15 cellular contexts compared by ENCODE assay signal in the genomic region with DNA sequence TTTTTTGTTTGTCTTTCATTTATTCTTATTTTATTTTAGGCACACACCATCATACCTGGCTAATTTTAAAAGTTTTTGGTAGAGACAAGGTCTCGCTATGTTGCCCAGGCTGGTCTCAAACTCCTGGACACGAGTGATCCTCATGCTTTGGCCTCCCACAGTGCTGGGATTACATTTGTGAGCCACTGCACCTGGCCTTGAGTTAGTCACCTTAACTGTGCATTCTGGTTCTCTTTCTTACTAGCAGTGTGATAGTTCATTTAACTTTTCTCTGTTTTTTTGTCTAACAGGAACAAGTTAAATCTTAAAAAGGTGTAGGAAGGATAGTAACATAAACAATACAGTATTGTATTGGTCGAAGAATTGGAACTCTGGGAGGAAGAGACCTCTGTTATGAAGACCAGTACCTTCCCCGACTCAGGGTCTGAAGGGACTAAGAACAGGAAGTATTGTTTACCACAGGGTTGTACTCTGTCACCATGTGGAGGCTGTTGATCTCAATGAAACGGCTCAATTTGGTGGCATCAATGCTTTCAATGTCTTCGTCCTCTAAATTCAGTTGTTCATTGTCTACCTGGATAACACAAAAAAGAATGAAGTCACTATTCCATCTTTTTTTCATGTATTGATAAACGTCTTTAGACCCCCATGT. TPM values are rescaled to one million over a fixed set of nuclear protein-coding genes. Genes with fewer than 3 reads are reported as not detected.
A peak's percentile ranks its signal among the peaks of the same experiment; 100 is the strongest.
DNase-seq lines count a peak whose midpoint lies in the region; ATAC-seq lines count a peak whose summit lies in the region.
"Had no signal": no experiment of that assay in that cellular context is flagged by ENCODE, and none has a peak within 500 bp of the region (broad histone marks: within the 10 kb centered on the region; RNA-seq: fewer than 3 reads in every experiment).

No MANE protein-coding gene starts in this region.

- peaks cover 15% of the 10 kb centered on the region for H3K4me1 Mint-ChIP-seq in activated CD4-positive, alpha-beta T cell treated with anti-CD3 and anti-CD28 coated beads, Interleukin-2, amount 10 ng/mL, durations not matched to agents 24 days and 14 days
- peaks cover 16% of the 10 kb centered on the region for H3K4me1 Mint-ChIP-seq in T-helper 17 cell
- H3K4me1 Mint-ChIP-seq in stimulated activated naive B cell treated with anti-CD40 and anti-IgM and Interleukin-4, amounts not matched to agents 10 μg/mL and 1 μg/mL and 100 μg/mL, for 72 hours: peaks cover 8 to 10% of the 10 kb centered on the region in 2 donors

- peaks cover 50% of the 10 kb centered on the region for H3K36me3 Mint-ChIP-seq in activated CD4-positive, alpha-beta T cell treated with anti-CD3 and anti-CD28 coated beads, Interleukin-2, amount 10 ng/mL, durations not matched to agents 24 days and 14 days (ENCODE audit: low read depth)
- peaks cover 26% of the 10 kb centered on the region for H3K36me3 Mint-ChIP-seq in T-helper 17 cell (ENCODE audit: low read depth)
- peaks cover 21 to 37% of the 10 kb centered on the region in 2 donors for H3K36me3 Mint-ChIP-seq in stimulated activated naive B cell treated with anti-CD40 and anti-IgM and Interleukin-4, amounts not matched to agents 10 μg/mL and 1 μg/mL and 100 μg/mL, for 72 hours

- no peaks in the 10 kb centered on the region for H3K27me3 Mint-ChIP-seq in activated CD4-positive, alpha-beta T cell treated with anti-CD3 and anti-CD28 coated beads, Interleukin-2, amount 10 ng/mL, durations not matched to agents 24 days and 14 days
- no peaks in the 10 kb centered on the region for H3K27me3 Mint-ChIP-seq in T-helper 17 cell
- no peaks in the 10 kb centered on the region for H3K27me3 Mint-ChIP-seq in stimulated activated naive B cell treated with anti-CD40 and anti-IgM and Interleukin-4, amounts not matched to agents 10 μg/mL and 1 μg/mL and 100 μg/mL, for 72 hours
- H3K27me3 Mint-ChIP-seq: type B pancreatic cell had no signal

- peak overlapping the region; percentile 15 for H3K4me3 Mint-ChIP-seq in activated CD4-positive, alpha-beta T cell treated with anti-CD3 and anti-CD28 coated beads, Interleukin-2, amount 10 ng/mL, durations not matched to agents 24 days and 14 days
- H3K4me3 Mint-ChIP-seq in T-helper 17 cell: no peak overlapping the region
- no peak overlapping the region for H3K4me3 Mint-ChIP-seq in stimulated activated naive B cell treated with anti-CD40 and anti-IgM and Interleukin-4, amounts not matched to agents 10 μg/mL and 1 μg/mL and 100 μg/mL, for 72 hours
- H3K4me3 Mint-ChIP-seq: type B pancreatic cell had no signal

- H3K9me3 ChIP-seq in T-helper 17 cell (ENCODE audit: control insufficient read depth, low read length, poor library complexity, severe bottlenecking): no peaks in the 10 kb centered on the region
- H3K9me3 ChIP-seq: ascending aorta had no signal

- no peaks in the 10 kb centered on the region for H3K9me3 Mint-ChIP-seq in activated CD4-positive, alpha-beta T cell treated with anti-CD3 and anti-CD28 coated beads, Interleukin-2, amount 10 ng/mL, durations not matched to agents 24 days and 14 days
- no peaks in the 10 kb centered on the region for H3K9me3 Mint-ChIP-seq in stimulated activated naive B cell treated with anti-CD40 and anti-IgM and Interleukin-4, amounts not matched to agents 10 μg/mL and 1 μg/mL and 100 μg/mL, for 72 hours
- H3K9me3 Mint-ChIP-seq: type B pancreatic cell had no signal

- intact Hi-C loops in activated CD4-positive, alpha-beta T cell treated with anti-CD3 and anti-CD28 coated beads, Interleukin-2, amount 10 ng/mL, durations not matched to agents 24 days and 14 days (cut with micrococcal nuclease): loop anchor here (1.0 kb wide), 1 partner anchor 10 kb away; no protein-coding TSS in a partner anchor

- peak; percentile 61 for DNase-seq in activated CD4-positive, alpha-beta T cell treated with anti-CD3 and anti-CD28 coated beads, Interleukin-2, amount 10 ng/mL, durations not matched to agents 24 days and 14 days
- DNase-seq in activated CD4-positive, alpha-beta T cell treated with anti-CD3 and anti-CD28 coated beads, Interleukin-2, amount 50 U/mL, for 48 hours: no peak
- DNase-seq in T-helper 17 cell: no peak
- DNase-seq in stimulated activated naive B cell treated with anti-CD40 and anti-IgM and Interleukin-4, amounts not matched to agents 10 μg/mL and 1 μg/mL and 100 μg/mL, for 72 hours: no peak
- no peak for DNase-seq in cerebellum (ENCODE audit: low spot score)
- DNase-seq in HuH-7 (ENCODE audit: low spot score): no peak
- no peak for DNase-seq in NCI-H526 treated with DMSO at 0.1 percent for 48 hours (lab: John Stamatoyannopoulos, UW)
- DNase-seq: hippocampal formation, IMR-90 had no signal

- H3K27ac Mint-ChIP-seq in activated CD4-positive, alpha-beta T cell treated with anti-CD3 and anti-CD28 coated beads, Interleukin-2, amount 10 ng/mL, durations not matched to agents 24 days and 14 days: peak overlapping the region; percentile 69
- peak overlapping the region; percentile 81 for H3K27ac Mint-ChIP-seq in T-helper 17 cell
- H3K27ac Mint-ChIP-seq in stimulated activated naive B cell treated with anti-CD40 and anti-IgM and Interleukin-4, amounts not matched to agents 10 μg/mL and 1 μg/mL and 100 μg/mL, for 72 hours: no peak overlapping the region
- H3K27ac Mint-ChIP-seq: type B pancreatic cell had no signal

- ATAC-seq in HG02870 (IDR thresholded peaks at IDR 0.05; ENCODE audit: unreplicated experiment) (peak; percentile 54), T-helper 17 cell (peak; percentile 73)
- peak; percentile 58 to 67 for ATAC-seq in stimulated activated naive B cell treated with anti-CD40 and anti-IgM and Interleukin-4, amounts not matched to agents 10 μg/mL and 1 μg/mL and 100 μg/mL, for 72 hours (replicated peaks)
- ATAC-seq: Right ventricle myocardium inferior had no signal

RNA-seq across cellular contexts. Expression of a gene that starts 17.7 kb away (rescaled TPM):
- 1.5 and 1.8 TPM in 2 replicates for total RNA-seq in activated CD4-positive, alpha-beta T cell treated with anti-CD3 and anti-CD28 coated beads, Interleukin-2, amount 10 ng/mL, durations not matched to agents 24 days and 14 days
- total RNA-seq in T-helper 17 cell (10 to 100 TPM in 1 of 2 donors, 1 to 10 TPM in 1; 9.9 to 14.9 TPM), cerebellum (not detected)
- total RNA-seq: A673, ascending aorta, Daoy, IMR-90 had no signal

RNA-seq across cellular contexts. Expression of a gene that starts 34.9 kb away (rescaled TPM):
- total RNA-seq in activated CD4-positive, alpha-beta T cell treated with anti-CD3 and anti-CD28 coated beads, Interleukin-2, amount 10 ng/mL, durations not matched to agents 24 days and 14 days: not detected in 2 replicates
- 1 to 10 TPM in 1 of 2 donors, not detected in 1; 1.7 TPM for total RNA-seq in T-helper 17 cell
- 20.6 TPM for total RNA-seq in cerebellum
- total RNA-seq: A673 had no signal

RNA-seq across cellular contexts. Expression of a gene that starts 40.8 kb away (rescaled TPM):
- total RNA-seq in activated CD4-positive, alpha-beta T cell treated with anti-CD3 and anti-CD28 coated beads, Interleukin-2, amount 10 ng/mL, durations not matched to agents 24 days and 14 days: 452 TPM in 2 replicates
- total RNA-seq in T-helper 17 cell (100 to 1,000 TPM; 895 to 936 TPM), cerebellum (7.2 TPM)

RNA-seq across cellular contexts. Expression of a gene that starts 52.2 kb away (rescaled TPM):
- total RNA-seq in activated CD4-positive, alpha-beta T cell treated with anti-CD3 and anti-CD28 coated beads, Interleukin-2, amount 10 ng/mL, durations not matched to agents 24 days and 14 days: not detected in 2 replicates
- total RNA-seq in T-helper 17 cell (not detected), cerebellum (not detected)
- total RNA-seq: A673, ascending aorta, Daoy, IMR-90, Right ventricle myocardium inferior had no signal

Comparison
In these comparisons a context has a peak if more than half of its experiments do, and no peak if none do; other contexts are left out.
1. RNA of a gene that starts 40.8 kb away (total RNA-seq): 895 to 936 TPM in T-helper 17 cell and 452 TPM in activated CD4-positive, alpha-beta T cell treated with anti-CD3 and anti-CD28 coated beads, Interleukin-2, amount 10 ng/mL, durations not matched to agents 24 days and 14 days; 7.2 TPM in cerebellum (single experiment); every median in the first group is over 10 times any median in the second.
2. Peak in every context shown above with its lines, with median percentiles within 50 percentile points of each other: ATAC-seq.